Comparison of ENCODE assay signal across 8 cellular contexts in genomic region chr15:99733268-99734039, GRCh38. TPM values are rescaled to one million over a fixed set of nuclear protein-coding genes. Genes with fewer than 3 reads are reported as not detected.
DNase-seq lines count a peak whose midpoint lies in the region; ATAC-seq and TF ChIP-seq lines count a peak whose summit lies in the region.

TSS of gene LYSMD4 (minus strand) at chr15:99733437. CDS start at chr15:99731999, 1,438 bp downstream.

- H3K27me3 Mint-ChIP-seq in chondrocyte (ENCODE audit: low read depth): no peaks in the 10 kb centered on the region

- H3K4me1 Mint-ChIP-seq in chondrocyte (ENCODE audit: low read depth): peaks cover 31% of the 10 kb centered on the region

- H3K36me3 Mint-ChIP-seq in chondrocyte (ENCODE audit: low read depth): peaks cover 2% of the 10 kb centered on the region

- peak within 1 kb of the TSS; percentile 75 for H3K9ac ChIP-seq in BLaER1

- ATAC-seq in GM19324 (IDR thresholded peaks at IDR 0.05; ENCODE audit: low FRiP score, unreplicated experiment): peak; percentile 99
- ATAC-seq in HG03457 (IDR thresholded peaks at IDR 0.05; ENCODE audit: unreplicated experiment): peak; percentile 97

- peak; percentile 48 for DNase-seq in NCI-H510A treated with DMSO at 0.1 percent for 48 hours (lab: John Stamatoyannopoulos, UW)
- DNase-seq in activated CD4-positive, alpha-beta T cell treated with anti-CD3 and anti-CD28 coated beads for 1 hour: peak; percentile 97
- peak; percentile 98 for DNase-seq in chondrocyte (ENCODE audit: low spot score)
- DNase-seq in kidney tubule cell (ENCODE audit: low spot score): peak; percentile 95
- DNase-seq in stimulated activated CD4-positive, alpha-beta T cell treated with anti-CD3 and anti-CD28 coated beads, Interleukin-15, amount 100 ng/mL, for 48 hours (ENCODE audit: low read depth in 2 of 2): peak; percentile 97 to 99

- H3K4me2 ChIP-seq in BLaER1: peak within 1 kb of the TSS; percentile 100

- no peaks in the 10 kb centered on the region for H3K9me3 ChIP-seq in BLaER1

- peak within 1 kb of the TSS; percentile 74 for H3K27ac Mint-ChIP-seq in chondrocyte (ENCODE audit: unreplicated experiment)

- peak within 1 kb of the TSS; percentile 81 for H3K4me3 Mint-ChIP-seq in chondrocyte (ENCODE audit: unreplicated experiment)

- H3K4me1 ChIP-seq in BLaER1: peaks cover 50% of the 10 kb centered on the region

- H3K9me3 Mint-ChIP-seq in chondrocyte (ENCODE audit: low read depth): peaks cover 2% of the 10 kb centered on the region

- H3K36me3 ChIP-seq in BLaER1: peaks cover 16% of the 10 kb centered on the region

- H3K27ac ChIP-seq in BLaER1: peak within 1 kb of the TSS; percentile 81

- peaks cover 25% of the 10 kb centered on the region for H3K27me3 ChIP-seq in BLaER1

- TF ChIP-seq CTCF in chondrocyte (IDR thresholded peaks at IDR 0.05): no peak

- peaks cover 29% of the 10 kb centered on the region for H4K20me1 ChIP-seq in BLaER1

- peak within 1 kb of the TSS; percentile 90 for H3K4me3 ChIP-seq in BLaER1

RNA-seq across cellular contexts. Expression of gene LYSMD4, which starts in this region (rescaled TPM):
- total RNA-seq in chondrocyte: 13.1 to 17.1 TPM (median 13.2 TPM) in 3 replicates

Comparison
In these comparisons a context has a peak if more than half of its experiments do, and no peak if none do; other contexts are left out.
1. Peak in every context shown above with its lines: DNase-seq, ATAC-seq, H3K4me3 ChIP-seq and H3K27ac ChIP-seq.
2. DNase-seq: peak in every context shown above with its lines; median percentile 98 in chondrocyte; 98 in stimulated activated CD4-positive, alpha-beta T cell treated with anti-CD3 and anti-CD28 coated beads, Interleukin-15, amount 100 ng/mL, for 48 hours; 97 in activated CD4-positive, alpha-beta T cell treated with anti-CD3 and anti-CD28 coated beads for 1 hour; 95 in kidney tubule cell; 48 in NCI-H510A treated with DMSO at 0.1 percent for 48 hours.